8 cellular contexts compared by ENCODE assay signal in genomic region chr1:2229921-2230700, GRCh38. TPM values are rescaled to one million over a fixed set of nuclear protein-coding genes. Genes with fewer than 3 reads are reported as not detected.
DNase-seq lines count a peak whose midpoint lies in the region; ATAC-seq and TF ChIP-seq lines count a peak whose summit lies in the region.

No MANE protein-coding gene starts in this region.

- 8 to 21% (median 15%) methylated on average over 19 to 32 of the region's 32 CpGs for WGBS in heart left ventricle, 4 donors
- WGBS in prostate gland, result 9% methylated on average over 27 of the region's 32 CpGs

- TF ChIP-seq POLR2A in heart left ventricle (IDR thresholded peaks at IDR 0.05) (no peak), prostate gland (IDR thresholded peaks at IDR 0.05) (peak; percentile 28)

- intact Hi-C loops in activated CD4-positive, alpha-beta T cell treated with anti-CD3 and anti-CD28 coated beads for 36 hours (cut with DNase I, micrococcal nuclease), result loop anchor here in 1 of 2 experiments (5.0 kb wide), 1 partner anchor 152 kb away; no protein-coding TSS in a partner anchor
- intact Hi-C loops in activated T-helper 1 cell treated with anti-CD3 and anti-CD28 coated beads, Interleukin-12 subunit alpha, Interleukin-12 subunit beta, Interleukin-2, Interleukin-4 antibody, amounts not matched to agents 30 ng/mL and 10 ng/mL and 1 ng/mL, durations not matched to agents 14 hours and 24 hours and 36 hours (cut with micrococcal nuclease), result loop anchor here (10.0 kb wide), 1 partner anchor 295 kb away; the partner anchor contains the start of gene PANK4
- intact Hi-C loops in heart left ventricle (cut with DNase I) (loop anchor here in 9 of 10 donors (2.0 to 10.0 kb wide), 8 partner anchors 33 to 85 kb away; no protein-coding TSS in a partner anchor), prostate gland (cut with DNase I) (loop anchor here (5.0 kb wide), 2 partner anchors 42 to 87 kb away; no protein-coding TSS in a partner anchor)

- no peaks in the 10 kb centered on the region for H3K9me3 ChIP-seq in heart left ventricle
- H3K9me3 ChIP-seq in prostate gland, result no peaks in the 10 kb centered on the region

- peak overlapping the region; percentile 91 for H3K4me3 Mint-ChIP-seq in activated CD4-positive, alpha-beta T cell treated with anti-CD3 and anti-CD28 coated beads for 36 hours
- peak overlapping the region; percentile 93 for H3K4me3 Mint-ChIP-seq in activated T-helper 1 cell treated with anti-CD3 and anti-CD28 coated beads, Interleukin-12 subunit alpha, Interleukin-12 subunit beta, Interleukin-2, Interleukin-4 antibody, amounts not matched to agents 30 ng/mL and 10 ng/mL and 1 ng/mL, durations not matched to agents 14 hours and 24 hours and 36 hours

- H3K27me3 Mint-ChIP-seq in activated CD4-positive, alpha-beta T cell treated with anti-CD3 and anti-CD28 coated beads for 36 hours, result no peaks in the 10 kb centered on the region
- peaks cover 4% of the 10 kb centered on the region for H3K27me3 Mint-ChIP-seq in activated T-helper 1 cell treated with anti-CD3 and anti-CD28 coated beads, Interleukin-12 subunit alpha, Interleukin-12 subunit beta, Interleukin-2, Interleukin-4 antibody, amounts not matched to agents 30 ng/mL and 10 ng/mL and 1 ng/mL, durations not matched to agents 14 hours and 24 hours and 36 hours (ENCODE audit: insufficient read depth)

- no peaks in the 10 kb centered on the region for H3K27me3 ChIP-seq in heart left ventricle
- H3K27me3 ChIP-seq in prostate gland (replicated peaks; ENCODE audit: insufficient read depth), result no peaks in the 10 kb centered on the region

- H3K9me3 Mint-ChIP-seq in activated CD4-positive, alpha-beta T cell treated with anti-CD3 and anti-CD28 coated beads for 36 hours (ENCODE audit: low read depth), result no peaks in the 10 kb centered on the region
- H3K9me3 Mint-ChIP-seq in activated T-helper 1 cell treated with anti-CD3 and anti-CD28 coated beads, Interleukin-12 subunit alpha, Interleukin-12 subunit beta, Interleukin-2, Interleukin-4 antibody, amounts not matched to agents 30 ng/mL and 10 ng/mL and 1 ng/mL, durations not matched to agents 14 hours and 24 hours and 36 hours, result no peaks in the 10 kb centered on the region

- peak overlapping the region; percentile 66 to 92 (median 75) for H3K4me3 ChIP-seq in heart left ventricle
- peak overlapping the region; percentile 53 to 68 for H3K4me3 ChIP-seq in prostate gland

- no peak for TF ChIP-seq CTCF in heart left ventricle (IDR thresholded peaks at IDR 0.05)
- no peak for TF ChIP-seq CTCF in prostate gland (IDR thresholded peaks at IDR 0.05)

- H3K4me1 ChIP-seq in heart left ventricle, result peaks cover 13 to 71% (median 57%) of the 10 kb centered on the region in 12 donors
- peaks cover 35% of the 10 kb centered on the region for H3K4me1 ChIP-seq in prostate gland (replicated peaks)

- POLR2A ChIA-PET in activated CD4-positive, alpha-beta T cell treated with anti-CD3 and anti-CD28 coated beads for 36 hours (lab: Charles Lee), result no interaction called here

- CTCF ChIA-PET in activated CD4-positive, alpha-beta T cell treated with anti-CD3 and anti-CD28 coated beads for 36 hours (lab: Charles Lee), result interaction anchor here (0.6 to 2.7 kb wide), 6 partner anchors 9 to 152 kb away, joined by 3 to 16 read pairs (median 3); partner anchors contain the start of gene FAAP20

- H3K27ac ChIP-seq in heart left ventricle (peak overlapping the region; percentile 72 to 89 (median 84)), prostate gland (peak overlapping the region; percentile 93 to 95)

- H3K36me3 ChIP-seq in heart left ventricle (no peaks in the 10 kb centered on the region), prostate gland (no peaks in the 10 kb centered on the region)

- peaks cover 28% of the 10 kb centered on the region for H3K4me1 Mint-ChIP-seq in activated CD4-positive, alpha-beta T cell treated with anti-CD3 and anti-CD28 coated beads for 36 hours
- H3K4me1 Mint-ChIP-seq in activated T-helper 1 cell treated with anti-CD3 and anti-CD28 coated beads, Interleukin-12 subunit alpha, Interleukin-12 subunit beta, Interleukin-2, Interleukin-4 antibody, amounts not matched to agents 30 ng/mL and 10 ng/mL and 1 ng/mL, durations not matched to agents 14 hours and 24 hours and 36 hours (ENCODE audit: low read depth), result peaks cover 44% of the 10 kb centered on the region

- peak overlapping the region; percentile 95 for H3K27ac Mint-ChIP-seq in activated CD4-positive, alpha-beta T cell treated with anti-CD3 and anti-CD28 coated beads for 36 hours
- peak overlapping the region; percentile 93 for H3K27ac Mint-ChIP-seq in activated T-helper 1 cell treated with anti-CD3 and anti-CD28 coated beads, Interleukin-12 subunit alpha, Interleukin-12 subunit beta, Interleukin-2, Interleukin-4 antibody, amounts not matched to agents 30 ng/mL and 10 ng/mL and 1 ng/mL, durations not matched to agents 14 hours and 24 hours and 36 hours

- H3K36me3 Mint-ChIP-seq in activated CD4-positive, alpha-beta T cell treated with anti-CD3 and anti-CD28 coated beads for 36 hours (ENCODE audit: low read depth), result peaks cover 32% of the 10 kb centered on the region
- peaks cover 20% of the 10 kb centered on the region for H3K36me3 Mint-ChIP-seq in activated T-helper 1 cell treated with anti-CD3 and anti-CD28 coated beads, Interleukin-12 subunit alpha, Interleukin-12 subunit beta, Interleukin-2, Interleukin-4 antibody, amounts not matched to agents 30 ng/mL and 10 ng/mL and 1 ng/mL, durations not matched to agents 14 hours and 24 hours and 36 hours (ENCODE audit: low read depth)

- no peak for ATAC-seq in activated CD4-positive, alpha-beta T cell treated with anti-CD3 and anti-CD28 coated beads for 36 hours
- peak in 1 of 4 donors; percentile 7 for ATAC-seq in heart left ventricle
- ATAC-seq in HG03280 (IDR thresholded peaks at IDR 0.05; ENCODE audit: unreplicated experiment), result no peak
- ATAC-seq in HG03460 (IDR thresholded peaks at IDR 0.05; ENCODE audit: unreplicated experiment), result no peak

- peak; percentile 50 for DNase-seq in activated CD4-positive, alpha-beta T cell treated with anti-CD3 and anti-CD28 coated beads for 36 hours
- DNase-seq in activated CD4-positive, alpha-beta T cell treated with anti-CD3 and anti-CD28 coated beads for 1 hour, result no peak
- DNase-seq in activated T-helper 1 cell treated with anti-CD3 and anti-CD28 coated beads, Interleukin-12 subunit alpha, Interleukin-12 subunit beta, Interleukin-2, Interleukin-4 antibody, amounts not matched to agents 30 ng/mL and 10 ng/mL and 1 ng/mL, durations not matched to agents 14 hours and 24 hours and 36 hours (ENCODE audit: low spot score), result no peak
- DNase-seq in heart left ventricle, result peak in 3 of 5 donors; percentile 48 to 69 (median 59)
- no peak for DNase-seq in prostate gland (ENCODE audit: low spot score)
- DNase-seq in NCI-H446 treated with DMSO at 0.1 percent for 48 hours (lab: John Stamatoyannopoulos, UW), result no peak

RNA-seq across cellular contexts. Expression of gene SKI, which starts 2.0 kb away (rescaled TPM):
- 10 to 100 TPM; 28.7 to 34.0 TPM for total RNA-seq in activated CD4-positive, alpha-beta T cell treated with anti-CD3 and anti-CD28 coated beads for 36 hours
- total RNA-seq in activated T-helper 1 cell treated with anti-CD3 and anti-CD28 coated beads, Interleukin-12 subunit alpha, Interleukin-12 subunit beta, Interleukin-2, Interleukin-4 antibody, amounts not matched to agents 30 ng/mL and 10 ng/mL and 1 ng/mL, durations not matched to agents 14 hours and 24 hours and 36 hours, result 38.3 and 44.5 TPM in 2 replicates
- total RNA-seq in heart left ventricle, result 10 to 100 TPM; 28.8 to 52.7 (median 41.3) TPM
- 10 to 100 TPM; 16.9 to 28.7 TPM for polyA plus RNA-seq in heart left ventricle
- total RNA-seq in prostate gland, result 100 to 1,000 TPM in 1 of 2 donors, 10 to 100 TPM in 1; 46.2 to 114 TPM

RNA-seq across cellular contexts. Expression of gene FAAP20, which starts 35.5 kb away (rescaled TPM):
- 10 to 100 TPM; 69.7 to 84.4 TPM for total RNA-seq in activated CD4-positive, alpha-beta T cell treated with anti-CD3 and anti-CD28 coated beads for 36 hours
- total RNA-seq in activated T-helper 1 cell treated with anti-CD3 and anti-CD28 coated beads, Interleukin-12 subunit alpha, Interleukin-12 subunit beta, Interleukin-2, Interleukin-4 antibody, amounts not matched to agents 30 ng/mL and 10 ng/mL and 1 ng/mL, durations not matched to agents 14 hours and 24 hours and 36 hours, result 50.3 and 50.5 TPM in 2 replicates
- total RNA-seq in heart left ventricle (10 to 100 TPM; 20.9 to 50.8 (median 34.8) TPM), prostate gland (10 to 100 TPM; 55.9 to 70.4 TPM)
- 10 to 100 TPM; 57.3 to 61.3 TPM for polyA plus RNA-seq in heart left ventricle

Comparison
In these comparisons a context has a peak if more than half of its experiments do, and no peak if none do; other contexts are left out.
1. DNase-seq: peak in activated CD4-positive, alpha-beta T cell treated with anti-CD3 and anti-CD28 coated beads for 36 hours (single experiment) and heart left ventricle (3 of 5); none in activated CD4-positive, alpha-beta T cell treated with anti-CD3 and anti-CD28 coated beads for 1 hour (single experiment), activated T-helper 1 cell treated with anti-CD3 and anti-CD28 coated beads, Interleukin-12 subunit alpha, Interleukin-12 subunit beta, Interleukin-2, Interleukin-4 antibody, amounts not matched to agents 30 ng/mL and 10 ng/mL and 1 ng/mL, durations not matched to agents 14 hours and 24 hours and 36 hours (single experiment), prostate gland (single experiment) and NCI-H446 treated with DMSO at 0.1 percent for 48 hours (single experiment).